Comparison of ENCODE assay signal across 18 cellular contexts in the genomic region with DNA sequence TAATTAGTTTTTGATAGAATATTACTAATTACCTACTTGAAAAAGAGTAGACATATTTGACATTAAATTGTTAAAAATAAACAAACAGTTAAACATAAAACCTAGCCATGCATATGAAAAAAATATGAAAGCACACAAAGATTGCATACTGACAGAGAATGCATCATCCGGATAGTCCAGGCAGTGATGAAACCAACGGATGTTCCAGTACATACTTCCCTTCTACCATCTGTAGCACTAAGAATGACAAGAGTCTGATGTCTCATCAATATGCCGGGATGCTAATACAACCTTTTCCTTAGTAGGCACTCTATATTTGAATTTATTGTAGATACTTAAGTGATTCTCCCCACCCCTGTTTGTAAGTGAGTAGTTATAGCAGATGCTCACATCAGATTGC.
"Had no signal": no experiment of that assay in that cellular context is flagged by ENCODE, and none has a peak within 500 bp of the region (broad histone marks: within the 10 kb centered on the region; RNA-seq: fewer than 3 reads in every experiment).

No MANE protein-coding gene starts in this region.

- H3K9me3 ChIP-seq: ascending aorta, breast epithelium, neutrophil had no signal

- H3K9me3 Mint-ChIP-seq: activated CD4-positive, alpha-beta T cell treated with anti-CD3 and anti-CD28 coated beads, Interleukin-2, amount 10 ng/mL, durations not matched to agents 7 days and 5 days; activated naive CD8-positive, alpha-beta T cell treated with anti-CD3 and anti-CD28 coated beads, Interleukin-2, amount 10 ng/mL, durations not matched to agents 7 days and 5 days; dendritic cell treated with granulocyte-macrophage colony-stimulating factor and Interleukin-4, amounts not matched to agents 40 ng/mL and 50 ng/mL, for 4 days; memory B cell; natural killer cell; stimulated activated naive CD8-positive, alpha-beta T cell treated with anti-CD3 and anti-CD28 coated beads, Interleukin-15, Interleukin-2, amounts not matched to agents 100 ng/mL and 50 ng/mL, for 24 hours; T-helper 2 cell treated with Interferon-gamma antibody and Interleukin-4, amounts not matched to agents 5 μg/mL and 100 μg/mL, for 36 hours; type B pancreatic cell had no signal

- H3K27ac Mint-ChIP-seq: activated CD4-positive, alpha-beta T cell treated with anti-CD3 and anti-CD28 coated beads, Interleukin-2, amount 10 ng/mL, durations not matched to agents 7 days and 5 days; activated naive CD8-positive, alpha-beta T cell treated with anti-CD3 and anti-CD28 coated beads, Interleukin-2, amount 10 ng/mL, durations not matched to agents 7 days and 5 days; dendritic cell treated with granulocyte-macrophage colony-stimulating factor and Interleukin-4, amounts not matched to agents 40 ng/mL and 50 ng/mL, for 4 days; memory B cell; natural killer cell; stimulated activated naive CD8-positive, alpha-beta T cell treated with anti-CD3 and anti-CD28 coated beads, Interleukin-15, Interleukin-2, amounts not matched to agents 100 ng/mL and 50 ng/mL, for 24 hours; T-helper 2 cell treated with Interferon-gamma antibody and Interleukin-4, amounts not matched to agents 5 μg/mL and 100 μg/mL, for 36 hours; type B pancreatic cell had no signal

- DNase-seq: activated CD4-positive, alpha-beta T cell treated with anti-CD3 and anti-CD28 coated beads, Interleukin-2, amount 10 ng/mL, durations not matched to agents 7 days and 5 days; activated CD4-positive, CD25-positive, alpha-beta regulatory T cell; activated CD8-positive, alpha-beta memory T cell treated with anti-CD3 and anti-CD28 coated beads, Interleukin-2, amount 50 U/mL, for 48 hours; activated naive CD8-positive, alpha-beta T cell treated with anti-CD3 and anti-CD28 coated beads, Interleukin-2, amount 10 ng/mL, durations not matched to agents 7 days and 5 days; cerebellar nuclear complex; effector memory CD4-positive, alpha-beta T cell; left ventricle myocardium superior; natural killer cell; retina had no signal

- H3K27ac ChIP-seq: ascending aorta, breast epithelium, hepatocyte, neutrophil had no signal

- ATAC-seq: left ventricle myocardium superior, natural killer cell had no signal

- H3K36me3 Mint-ChIP-seq: activated naive CD8-positive, alpha-beta T cell treated with anti-CD3 and anti-CD28 coated beads, Interleukin-2, amount 10 ng/mL, durations not matched to agents 7 days and 5 days; memory B cell; natural killer cell had no signal

- H3K4me1 ChIP-seq: ascending aorta, breast epithelium had no signal

- H3K79me2 ChIP-seq: hepatocyte had no signal

- H3K4me3 Mint-ChIP-seq: activated CD4-positive, alpha-beta T cell treated with anti-CD3 and anti-CD28 coated beads, Interleukin-2, amount 10 ng/mL, durations not matched to agents 7 days and 5 days; activated naive CD8-positive, alpha-beta T cell treated with anti-CD3 and anti-CD28 coated beads, Interleukin-2, amount 10 ng/mL, durations not matched to agents 7 days and 5 days; dendritic cell treated with granulocyte-macrophage colony-stimulating factor and Interleukin-4, amounts not matched to agents 40 ng/mL and 50 ng/mL, for 4 days; memory B cell; natural killer cell; stimulated activated naive CD8-positive, alpha-beta T cell treated with anti-CD3 and anti-CD28 coated beads, Interleukin-15, Interleukin-2, amounts not matched to agents 100 ng/mL and 50 ng/mL, for 24 hours; T-helper 2 cell treated with Interferon-gamma antibody and Interleukin-4, amounts not matched to agents 5 μg/mL and 100 μg/mL, for 36 hours; type B pancreatic cell had no signal

- H3K4me2 ChIP-seq: hepatocyte had no signal

- H3K4me3 ChIP-seq: ascending aorta, breast epithelium, hepatocyte had no signal

- H3K27me3 ChIP-seq: ascending aorta, breast epithelium, hepatocyte, neutrophil had no signal

- H2AFZ ChIP-seq: hepatocyte had no signal

- H3K4me1 Mint-ChIP-seq: activated CD4-positive, alpha-beta T cell treated with anti-CD3 and anti-CD28 coated beads, Interleukin-2, amount 10 ng/mL, durations not matched to agents 7 days and 5 days had no signal

- H3K36me3 ChIP-seq: ascending aorta, breast epithelium, neutrophil had no signal

- H3K27me3 Mint-ChIP-seq: activated CD4-positive, alpha-beta T cell treated with anti-CD3 and anti-CD28 coated beads, Interleukin-2, amount 10 ng/mL, durations not matched to agents 7 days and 5 days; activated naive CD8-positive, alpha-beta T cell treated with anti-CD3 and anti-CD28 coated beads, Interleukin-2, amount 10 ng/mL, durations not matched to agents 7 days and 5 days; memory B cell had no signal
